In the genomic region with DNA sequence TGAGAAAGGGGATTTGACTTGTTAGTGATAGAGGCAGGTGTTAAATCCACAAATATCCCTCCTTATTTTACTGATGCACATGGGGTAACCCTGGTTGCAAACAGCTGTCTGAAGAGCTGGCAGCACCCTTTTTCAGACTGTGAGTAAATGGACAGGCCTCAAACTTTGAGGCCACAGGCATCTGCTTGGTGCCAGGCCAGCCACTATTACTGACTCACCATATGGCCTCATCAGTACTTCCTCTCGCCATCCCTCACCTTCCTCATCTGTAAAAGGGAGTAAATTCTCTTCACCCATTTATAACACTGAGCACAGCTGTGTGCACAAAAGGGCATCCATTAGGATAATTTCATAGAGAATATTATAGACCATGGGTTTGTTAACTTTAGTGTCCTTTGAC, we compare ENCODE assay signal across 9 cellular contexts. TPM values are rescaled to one million over a fixed set of nuclear protein-coding genes. Genes with fewer than 3 reads are reported as not detected.
DNase-seq lines count a peak whose midpoint lies in the region; ATAC-seq, FAIRE-seq and TF ChIP-seq lines count a peak whose summit lies in the region.
"Had no signal": no experiment of that assay in that cellular context is flagged by ENCODE, and none has a peak within 500 bp of the region (broad histone marks: within the 10 kb centered on the region; RNA-seq: fewer than 3 reads in every experiment).

No MANE protein-coding gene starts in this region.

- TF ChIP-seq EP300 in HepG2 (IDR thresholded peaks at IDR 0.05; ENCODE audit: low read depth in 2 of 2, low read length in 2 of 2) (no peak), HepG2 (CRISPR knock-in tag; IDR thresholded peaks at IDR 0.05; ENCODE audit: borderline replicate concordance) (no peak)

- intact Hi-C loops in HepG2 (cut with micrococcal nuclease; ENCODE audit: unreplicated experiment) = no loop called here
- intact Hi-C loops in prostate gland (cut with DNase I) = no loop called here

- H3K27ac Mint-ChIP-seq in T-helper 17 cell (peak overlapping the region; percentile 96), immature natural killer cell (peak overlapping the region; percentile 83 to 98 (median 96))

- no peak for DNase-seq in HepG2 (ENCODE audit: low spot score)
- no peak for DNase-seq in T-helper 17 cell
- DNase-seq in immature natural killer cell = no peak
- DNase-seq in DMS79 (lab: John Stamatoyannopoulos, UW) = no peak
- no peak for DNase-seq in NCI-H1092 treated with DMSO at 0.1 percent for 48 hours (lab: John Stamatoyannopoulos, UW)
- no peak for DNase-seq in prostate gland (ENCODE audit: low spot score)
- DNase-seq in stimulated activated CD4-positive, alpha-beta T cell treated with anti-CD3 and anti-CD28 coated beads, Interleukin-1b, Interleukin-23, amount 100 ng/mL, for 48 hours = no peak
- DNase-seq: NCI-H1436 treated with DMSO at 0.1 percent for 48 hours had no signal

- TF ChIP-seq CTCF in liver (IDR thresholded peaks at IDR 0.05; ENCODE audit: low read depth, low read length, missing input control) (no peak), HepG2 (CRISPR knock-in tag; IDR thresholded peaks at IDR 0.05) (no peak), prostate gland (IDR thresholded peaks at IDR 0.05) (no peak)

- H3K4me1 ChIP-seq in liver (ENCODE audit: control insufficient read depth in 4 of 4, insufficient read depth in 4 of 4, low read length in 3 of 4) = peaks cover 24 to 52% (median 47%) of the 10 kb centered on the region in 4 donors
- H3K4me1 ChIP-seq in HepG2 (ENCODE audit: insufficient read depth, low read length) = peaks cover 49% of the 10 kb centered on the region
- no peaks in the 10 kb centered on the region for H3K4me1 ChIP-seq in prostate gland (replicated peaks)

- no peaks in the 10 kb centered on the region for H4K20me1 ChIP-seq in HepG2 (ENCODE audit: insufficient read depth, low read length)

- CTCF ChIA-PET in HepG2 (lab: Yijun Ruan, JAX; ENCODE audit: low intra/inter-chr PET ratio, low total read pairs) = no interaction called here

- H3K36me3 ChIP-seq in liver (ENCODE audit: control insufficient read depth in 4 of 4, insufficient read depth in 3 of 4, low read depth in 1 of 4, low read length in 3 of 4) (no peaks in the 10 kb centered on the region), HepG2 (replicated peaks in 1 of 2; ENCODE audit: control insufficient read depth in 1 of 2, insufficient read depth in 2 of 2, low read length in 2 of 2) (no peaks in the 10 kb centered on the region), prostate gland (no peaks in the 10 kb centered on the region)

- H3K4me3 ChIP-seq in liver (ENCODE audit: low read depth in 1 of 3, low read length in 3 of 3) = no peak overlapping the region
- H3K4me3 ChIP-seq in HepG2 (replicated peaks in 1 of 3; ENCODE audit: insufficient read depth in 1 of 3, low read depth in 2 of 3, low read length in 3 of 3) = no peak overlapping the region
- H3K4me3 ChIP-seq in prostate gland = no peak overlapping the region

- POLR2A ChIA-PET in HepG2 (lab: Yijun Ruan, JAX) = interaction anchor here (1.9 kb wide), 1 partner anchor 11 kb away, joined by 7 read pairs; a partner anchor contains a TSS

- H3K4me2 ChIP-seq in HepG2 (ENCODE audit: low read depth, low read length) = no peak overlapping the region

- no peaks in the 10 kb centered on the region for H3K79me2 ChIP-seq in HepG2 (ENCODE audit: insufficient read depth, low read length)

- no peak overlapping the region for H3K9ac ChIP-seq in liver (ENCODE audit: low read depth in 1 of 2, low read length in 2 of 2)
- no peak overlapping the region for H3K9ac ChIP-seq in HepG2 (ENCODE audit: insufficient read depth, low read depth, low read length)

- H3K27me3 Mint-ChIP-seq in T-helper 17 cell (no peaks in the 10 kb centered on the region), immature natural killer cell (ENCODE audit: low read depth in 3 of 3) (peaks cover 6 to 25% (median 21%) of the 10 kb centered on the region in 3 donors)

- peak overlapping the region; percentile 77 to 88 for H3K27ac ChIP-seq in liver (ENCODE audit: low read depth in 1 of 2, low read length in 2 of 2)
- no peak overlapping the region for H3K27ac ChIP-seq in HepG2 (ENCODE audit: extremely low read length, insufficient read depth, low read length)
- H3K27ac ChIP-seq in prostate gland = no peak overlapping the region

- H2AFZ ChIP-seq in HepG2 (ENCODE audit: low read length) = no peak overlapping the region

- TF ChIP-seq POLR2A in HepG2 (IDR thresholded peaks at IDR 0.05; ENCODE audit: insufficient read depth in 1 of 2, low read depth in 2 of 2, low read length in 2 of 2) (no peak), prostate gland (IDR thresholded peaks at IDR 0.05) (no peak)

- no peak for TF ChIP-seq RAD21 in liver (IDR thresholded peaks at IDR 0.05)
- no peak for TF ChIP-seq RAD21 in HepG2 (CRISPR knock-in tag; IDR thresholded peaks at IDR 0.05)

- no peak for FAIRE-seq in HepG2 (lab: Jason Lieb, UNC)

- no TSS peak for BruUV-seq in HepG2 (replicated peaks; lab: Mats Ljungman, UMichigan)

- H3K36me3 Mint-ChIP-seq in T-helper 17 cell (ENCODE audit: low read depth) (no peaks in the 10 kb centered on the region), immature natural killer cell (no peaks in the 10 kb centered on the region)

- in situ Hi-C loops in HepG2 (cut with HindIII; ENCODE audit: extremely low pct_ligation_motif_present, low pct_unique_long_range_greater_than_20kb) = no loop called here

- no peaks in the 10 kb centered on the region for H3K9me3 Mint-ChIP-seq in immature natural killer cell

- H3K4me3 Mint-ChIP-seq in T-helper 17 cell = no peak overlapping the region
- H3K4me3 Mint-ChIP-seq in immature natural killer cell = peak overlapping the region in 1 of 5 donors; percentile 13

- H3K4me1 Mint-ChIP-seq in T-helper 17 cell (peaks cover 34% of the 10 kb centered on the region), immature natural killer cell (peaks cover 63 to 64% of the 10 kb centered on the region in 2 donors)

- H3K27me3 ChIP-seq in liver (ENCODE audit: control insufficient read depth in 4 of 4, insufficient read depth in 4 of 4, low read length in 3 of 4) (no peaks in the 10 kb centered on the region), HepG2 (ENCODE audit: control insufficient read depth in 1 of 2, insufficient read depth in 2 of 2, low read length in 2 of 2) (no peaks in the 10 kb centered on the region; a peak in 1 of 5 replicates), prostate gland (replicated peaks; ENCODE audit: insufficient read depth) (no peaks in the 10 kb centered on the region)

- no peak for ATAC-seq in HepG2
- no peak for ATAC-seq in T-helper 17 cell

- H3K9me3 ChIP-seq in liver (ENCODE audit: control insufficient read depth in 4 of 4, low read length in 3 of 4) (no peaks in the 10 kb centered on the region), HepG2 (ENCODE audit: low read length) (no peaks in the 10 kb centered on the region), T-helper 17 cell (ENCODE audit: control insufficient read depth, low read length, poor library complexity, severe bottlenecking) (no peaks in the 10 kb centered on the region), prostate gland (no peaks in the 10 kb centered on the region)

- WGBS in liver = 75% methylated on average over 1 of the region's 1 CpG
- 47% methylated on average over 1 of the region's 1 CpG for WGBS in HepG2 (ENCODE audit: low lambda C conversion rate)
- 87% methylated on average over 1 of the region's 1 CpG for WGBS in prostate gland

TF ChIP-seq in liver, 16 proteins besides CTCF, POLR2A, EP300 and RAD21 (continues in another document):
- TF ChIP-seq, protein P1, sequence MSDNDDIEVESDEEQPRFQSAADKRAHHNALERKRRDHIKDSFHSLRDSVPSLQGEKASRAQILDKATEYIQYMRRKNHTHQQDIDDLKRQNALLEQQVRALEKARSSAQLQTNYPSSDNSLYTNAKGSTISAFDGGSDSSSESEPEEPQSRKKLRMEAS (IDR thresholded peaks at IDR 0.05) = no peak
- TF ChIP-seq HNF4A (conservative IDR thresholded peaks at IDR 0.05) = no peak

TF ChIP-seq in HepG2, 621 proteins besides CTCF, POLR2A, EP300 and RAD21 (continues in another document):
- TF ChIP-seq CEBPG (CRISPR knock-in tag; IDR thresholded peaks at IDR 0.05) (no peak), ARHGAP35 (CRISPR knock-in tag; IDR thresholded peaks at IDR 0.05; ENCODE audit: borderline replicate concordance) (no peak), HOXD1 (CRISPR knock-in tag; IDR thresholded peaks at IDR 0.05) (no peak), ZFP82 (CRISPR knock-in tag; IDR thresholded peaks at IDR 0.05; ENCODE audit: borderline replicate concordance) (no peak), ZNF256 (CRISPR knock-in tag; conservative IDR thresholded peaks at IDR 0.05) (no peak)
- TF ChIP-seq, protein P1 (IDR thresholded peaks at IDR 0.05) = no peak

RNA-seq across cellular contexts. Expression of a gene that starts 11.9 kb away (rescaled TPM):
- total RNA-seq in liver (100 to 1,000 TPM in 1 of 2 donors, 10 to 100 TPM in 1; 50.9 to 101 TPM), HepG2 (2016; rRNA removed; fragmentation: Illumina TruSeq; extraction: Trizol) (26.2 and 29.8 TPM in 2 replicates), T-helper 17 cell (100 to 1,000 TPM; 227 to 245 TPM), prostate gland (10 to 100 TPM; 61.9 to 81.6 TPM)
- polyA plus RNA-seq in liver (10 to 100 TPM; 33.2 to 45.1 TPM), HepG2 (2011; rRNA removed) (45.9 and 48.7 TPM in 2 replicates), immature natural killer cell (10 to 100 TPM; 21.8 to 62.4 (median 40.2) TPM)
- 11.3 and 13.0 TPM in 2 replicates for total RNA-seq in HepG2 (2016; cell fraction: cytosol; rRNA removed; fragmentation: Illumina TruSeq; extraction: Trizol; ENCODE audit: low read depth)
- total RNA-seq in HepG2 (2016; cell fraction: insoluble cytoplasmic fraction; rRNA removed; fragmentation: Illumina TruSeq; extraction: Trizol) = 22.8 and 24.5 TPM in 2 replicates
- 28.9 and 33.7 TPM in 2 replicates for total RNA-seq in HepG2 (2016; cell fraction: membrane; rRNA removed; fragmentation: Illumina TruSeq; extraction: Trizol)
- total RNA-seq in HepG2 (2016; cell fraction: nucleus; rRNA removed; fragmentation: Illumina TruSeq; extraction: Trizol) = 16.2 and 22.2 TPM in 2 replicates
- polyA plus RNA-seq in HepG2 (2011; cell fraction: cytosol; rRNA removed) = 40.8 and 45.3 TPM in 2 replicates
- 57.3 and 59.8 TPM in 2 replicates for polyA plus RNA-seq in HepG2 (2011; cell fraction: nucleus; rRNA removed)
- 52.5 and 57.8 TPM in 2 replicates for polyA plus RNA-seq in HepG2 (2012)
- 16.8 and 17.8 TPM in 2 replicates for polyA plus RNA-seq in HepG2 (2016; cell fraction: cytosol; fragmentation: Illumina TruSeq; extraction: Trizol; ENCODE audit: low read depth)
- 26.4 and 35.7 TPM in 2 replicates for polyA plus RNA-seq in HepG2 (2016; cell fraction: insoluble cytoplasmic fraction; fragmentation: Illumina TruSeq; extraction: Trizol; ENCODE audit: low read depth)
- polyA plus RNA-seq in HepG2 (2016; cell fraction: membrane; fragmentation: Illumina TruSeq; extraction: Trizol; ENCODE audit: low read depth) = 31.5 and 33.1 TPM in 2 replicates
- polyA plus RNA-seq in HepG2 (2016; cell fraction: nucleus; fragmentation: Illumina TruSeq; extraction: Trizol; ENCODE audit: insufficient read depth, low read depth) = 29.8 and 34.0 TPM in 2 replicates
- 45.2 and 73.0 TPM in 2 replicates for polyA minus RNA-seq in HepG2 (2011; rRNA and poly(A)+ RNA removed; ENCODE audit: low replicate concordance)
- 45.8 and 51.1 TPM in 2 replicates for polyA minus RNA-seq in HepG2 (2011; cell fraction: cytosol; rRNA and poly(A)+ RNA removed)
- polyA minus RNA-seq in HepG2 (2011; cell fraction: nucleus; rRNA and poly(A)+ RNA removed) = 50.0 and 60.3 TPM in 2 replicates

Comparison
In these comparisons a context has a peak if more than half of its experiments do, and no peak if none do; other contexts are left out.
1. H3K27ac ChIP-seq: peak in liver (2 of 2); none in HepG2 (single experiment) and prostate gland (0 of 2).